ENCODE assay signal across 18 cellular contexts in the genomic region with DNA sequence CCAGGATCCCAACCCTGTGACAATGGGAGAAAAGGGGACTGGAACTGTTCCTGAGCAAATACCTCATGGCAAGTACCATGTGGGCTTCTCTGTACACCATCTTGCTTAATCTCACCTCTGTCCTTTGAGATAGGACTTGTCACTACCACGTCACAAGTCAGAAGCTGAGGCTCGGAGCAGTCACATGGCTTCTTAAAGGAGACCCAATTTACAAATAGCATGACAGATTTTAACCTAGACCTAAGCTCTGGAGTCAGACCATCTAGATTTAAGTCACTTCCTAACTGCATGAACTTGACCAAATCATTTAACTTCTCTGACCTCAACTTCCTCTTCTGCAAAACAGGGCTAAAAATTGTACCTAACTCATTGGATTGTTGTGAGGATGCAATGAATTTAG. TPM values are rescaled to one million over a fixed set of nuclear protein-coding genes. Genes with fewer than 3 reads are reported as not detected.
DNase-seq lines count a peak whose midpoint lies in the region; ATAC-seq, FAIRE-seq and TF ChIP-seq lines count a peak whose summit lies in the region.
"Had no signal": no experiment of that assay in that cellular context is flagged by ENCODE, and none has a peak within 500 bp of the region (broad histone marks: within the 10 kb centered on the region; RNA-seq: fewer than 3 reads in every experiment).

No MANE protein-coding gene starts in this region.

- intact Hi-C loops in endothelial cell of umbilical vein (cut with micrococcal nuclease) (no loop called here), upper lobe of right lung (cut with DNase I) (no loop called here)

- no peak overlapping the region for H3K9ac ChIP-seq in endothelial cell of umbilical vein (replicated peaks; ENCODE audit: extremely low read depth, insufficient read depth, low read length)

- dilution Hi-C loops in endothelial cell of umbilical vein (cut with MboI; ENCODE audit: extremely low pct_ligation_motif_present, low sequenced_read_pairs) = no loop called here

- peak; percentile 66 for FAIRE-seq in endothelial cell of umbilical vein (lab: Jason Lieb, UNC)
- FAIRE-seq in small intestine (lab: Jason Lieb, UNC) = no peak
- FAIRE-seq: G401.6, pancreas had no signal

- H3K4me2 ChIP-seq in endothelial cell of umbilical vein (ENCODE audit: insufficient read depth, low read length) = no peak overlapping the region

- H3K4me1 ChIP-seq in endothelial cell of umbilical vein (ENCODE audit: control insufficient read depth, extremely low read depth, insufficient read depth, low read length) (no peaks in the 10 kb centered on the region), upper lobe of right lung (no peaks in the 10 kb centered on the region), small intestine (ENCODE audit: control insufficient read depth in 2 of 2, insufficient read depth in 1 of 2, low read depth in 1 of 2, low read length in 1 of 2) (no peaks in the 10 kb centered on the region)
- H3K4me1 ChIP-seq: uterus had no signal

- H3K9me3 ChIP-seq in endothelial cell of umbilical vein (replicated peaks; ENCODE audit: control insufficient read depth, insufficient read depth, low read length) (no peaks in the 10 kb centered on the region), upper lobe of right lung (no peaks in the 10 kb centered on the region), small intestine (ENCODE audit: control insufficient read depth, low read depth) (no peaks in the 10 kb centered on the region)
- H3K9me3 ChIP-seq: pancreas, uterus had no signal

- H3K4me3 Mint-ChIP-seq in activated naive CD8-positive, alpha-beta T cell treated with anti-CD3 and anti-CD28 coated beads, Interleukin-2, amount 10 ng/mL, durations not matched to agents 7 days and 5 days = peak overlapping the region; percentile 17
- no peak overlapping the region for H3K4me3 Mint-ChIP-seq in activated naive CD8-positive, alpha-beta T cell treated with anti-CD3 and anti-CD28 coated beads for 36 hours
- H3K4me3 Mint-ChIP-seq: endodermal cell had no signal

- CTCF ChIA-PET in endothelial cell of umbilical vein (lab: Charles Lee) = interaction anchor here (1.7 to 3.7 kb wide), 4 partner anchors 10 to 38 kb away, joined by 4 to 17 read pairs (median 12); no protein-coding TSS in a partner anchor

- H4K20me1 ChIP-seq in endothelial cell of umbilical vein (replicated peaks; ENCODE audit: control insufficient read depth, extremely low read depth, insufficient read depth, low read length) = no peaks in the 10 kb centered on the region

- no peaks in the 10 kb centered on the region for H3K9me1 ChIP-seq in endothelial cell of umbilical vein (replicated peaks; ENCODE audit: control insufficient read depth, extremely low read depth, insufficient read depth, low read length)

- POLR2A ChIA-PET in activated naive CD8-positive, alpha-beta T cell treated with anti-CD3 and anti-CD28 coated beads, Interleukin-2, amount 10 ng/mL, durations not matched to agents 7 days and 5 days (lab: Charles Lee) = interaction anchor here (1.4 kb wide), 1 partner anchor 11 kb away, joined by 5 read pairs; no protein-coding TSS in a partner anchor
- POLR2A ChIA-PET in endothelial cell of umbilical vein (lab: Charles Lee) = no interaction called here

- TF ChIP-seq CTCF in endothelial cell of umbilical vein (IDR thresholded peaks at IDR 0.05; ENCODE audit: extremely low read depth in 1 of 2, insufficient read depth in 1 of 2, low read depth in 1 of 2, low read length in 2 of 2) (no peak), upper lobe of right lung (IDR thresholded peaks at IDR 0.05) (no peak)

- H3K4me3 ChIP-seq in endothelial cell of umbilical vein (replicated peaks in 1 of 3; ENCODE audit: insufficient read depth in 1 of 3, low read depth in 1 of 3, low read length in 3 of 3) (no peak overlapping the region), upper lobe of right lung (no peak overlapping the region), small intestine (ENCODE audit: low read depth in 1 of 2, low read length in 2 of 2) (no peak overlapping the region)
- H3K4me3 ChIP-seq: pancreas, uterus had no signal

- H3K36me3 Mint-ChIP-seq in activated naive CD8-positive, alpha-beta T cell treated with anti-CD3 and anti-CD28 coated beads, Interleukin-2, amount 10 ng/mL, durations not matched to agents 7 days and 5 days = no peaks in the 10 kb centered on the region
- no peaks in the 10 kb centered on the region for H3K36me3 Mint-ChIP-seq in activated naive CD8-positive, alpha-beta T cell treated with anti-CD3 and anti-CD28 coated beads for 36 hours

- H2AFZ ChIP-seq in endothelial cell of umbilical vein (ENCODE audit: low read depth, low read length) = no peak overlapping the region

- peaks cover 12% of the 10 kb centered on the region for H3K27me3 Mint-ChIP-seq in activated naive CD8-positive, alpha-beta T cell treated with anti-CD3 and anti-CD28 coated beads, Interleukin-2, amount 10 ng/mL, durations not matched to agents 7 days and 5 days
- H3K27me3 Mint-ChIP-seq in activated naive CD8-positive, alpha-beta T cell treated with anti-CD3 and anti-CD28 coated beads for 36 hours = peaks cover 16% of the 10 kb centered on the region

- no peak overlapping the region for H3K27ac ChIP-seq in endothelial cell of umbilical vein (ENCODE audit: insufficient read depth, low read depth, low read length)
- H3K27ac ChIP-seq in upper lobe of right lung = no peak overlapping the region
- H3K27ac ChIP-seq in small intestine (ENCODE audit: low read depth in 1 of 2, low read length in 1 of 2) = no peak overlapping the region
- H3K27ac ChIP-seq: pancreas, uterus had no signal

- no peaks in the 10 kb centered on the region for H3K79me2 ChIP-seq in endothelial cell of umbilical vein (ENCODE audit: control insufficient read depth, insufficient read depth, low read length)

- 19 to 42% (median 27%) methylated on average over 2 of the region's 2 CpGs for WGBS in small intestine, 3 donors

- no TSS peak for BruUV-seq in endothelial cell of umbilical vein (replicated peaks; lab: Mats Ljungman, UMichigan)

- H3K36me3 ChIP-seq in endothelial cell of umbilical vein (ENCODE audit: control insufficient read depth in 2 of 2, extremely low read depth in 1 of 2, insufficient read depth in 2 of 2, low read length in 2 of 2) = no peaks in the 10 kb centered on the region
- H3K36me3 ChIP-seq in upper lobe of right lung = no peaks in the 10 kb centered on the region
- no peaks in the 10 kb centered on the region for H3K36me3 ChIP-seq in small intestine (ENCODE audit: control insufficient read depth in 2 of 2, insufficient read depth in 2 of 2, low read length in 2 of 2)
- H3K36me3 ChIP-seq: pancreas, uterus had no signal

- H3K4me1 Mint-ChIP-seq in activated naive CD8-positive, alpha-beta T cell treated with anti-CD3 and anti-CD28 coated beads, Interleukin-2, amount 10 ng/mL, durations not matched to agents 7 days and 5 days = peaks cover 21% of the 10 kb centered on the region
- peaks cover 2% of the 10 kb centered on the region for H3K4me1 Mint-ChIP-seq in activated naive CD8-positive, alpha-beta T cell treated with anti-CD3 and anti-CD28 coated beads for 36 hours

- no peak for DNase-seq in activated naive CD8-positive, alpha-beta T cell treated with anti-CD3 and anti-CD28 coated beads, Interleukin-2, amount 10 ng/mL, durations not matched to agents 7 days and 5 days
- DNase-seq in activated naive CD8-positive, alpha-beta T cell treated with anti-CD3 and anti-CD28 coated beads for 36 hours = no peak
- DNase-seq in SIG-M5 (lab: John Stamatoyannopoulos, UW) = peak; percentile 19
- DNase-seq in endothelial cell of umbilical vein (ENCODE audit: low read depth, low spot score) = no peak
- no peak for DNase-seq in upper lobe of right lung
- no peak for DNase-seq in small intestine
- no peak for DNase-seq in RKO (ENCODE audit: low spot score)
- DNase-seq: activated CD4-positive, alpha-beta T cell treated with anti-CD3 and anti-CD28 coated beads, Interleukin-2, amount 50 U/mL, for 1 hour; central memory CD4-positive, alpha-beta T cell; NCI-H187 treated with DMSO at 0.1 percent for 48 hours; NCI-H524; pancreas; stimulated activated naive CD4-positive, alpha-beta T cell treated with Interleukin-2 at 50 U/mL for 16 hours; uterus had no signal

- TF ChIP-seq POLR2A in endothelial cell of umbilical vein (IDR thresholded peaks at IDR 0.05; ENCODE audit: low read depth, low read length) = no peak

- peak; percentile 47 for ATAC-seq in activated naive CD8-positive, alpha-beta T cell treated with anti-CD3 and anti-CD28 coated beads, Interleukin-2, amount 10 ng/mL, durations not matched to agents 7 days and 5 days (ENCODE audit: low read depth)
- peak; percentile 62 for ATAC-seq in upper lobe of right lung
- ATAC-seq in GM21526 (IDR thresholded peaks at IDR 0.05; ENCODE audit: low FRiP score, unreplicated experiment) = no peak

- H3K27me3 ChIP-seq in endothelial cell of umbilical vein (ENCODE audit: control insufficient read depth in 2 of 2, insufficient read depth in 2 of 2, low read length in 2 of 2) (peaks cover 5 to 13% of the 10 kb centered on the region in 2 experiments), upper lobe of right lung (no peaks in the 10 kb centered on the region), small intestine (ENCODE audit: control insufficient read depth in 2 of 2, insufficient read depth in 2 of 2, low read length in 2 of 2) (peaks cover 0 to 1% of the 10 kb centered on the region in 2 donors)
- H3K27me3 ChIP-seq: pancreas, uterus had no signal

- no peaks in the 10 kb centered on the region for H3K9me3 Mint-ChIP-seq in activated naive CD8-positive, alpha-beta T cell treated with anti-CD3 and anti-CD28 coated beads, Interleukin-2, amount 10 ng/mL, durations not matched to agents 7 days and 5 days
- no peaks in the 10 kb centered on the region for H3K9me3 Mint-ChIP-seq in activated naive CD8-positive, alpha-beta T cell treated with anti-CD3 and anti-CD28 coated beads for 36 hours
- H3K9me3 Mint-ChIP-seq: endodermal cell had no signal

- H3K27ac Mint-ChIP-seq in activated naive CD8-positive, alpha-beta T cell treated with anti-CD3 and anti-CD28 coated beads, Interleukin-2, amount 10 ng/mL, durations not matched to agents 7 days and 5 days = peak overlapping the region; percentile 5
- no peak overlapping the region for H3K27ac Mint-ChIP-seq in activated naive CD8-positive, alpha-beta T cell treated with anti-CD3 and anti-CD28 coated beads for 36 hours
- H3K27ac Mint-ChIP-seq: endodermal cell had no signal

RNA-seq across cellular contexts. Expression of a gene that starts 36.0 kb away (rescaled TPM):
- not detected for total RNA-seq in activated naive CD8-positive, alpha-beta T cell treated with anti-CD3 and anti-CD28 coated beads, Interleukin-2, amount 10 ng/mL, durations not matched to agents 7 days and 5 days
- total RNA-seq in activated naive CD8-positive, alpha-beta T cell treated with anti-CD3 and anti-CD28 coated beads for 36 hours = not detected
- total RNA-seq in endothelial cell of umbilical vein = not detected in 2 replicates
- polyA plus RNA-seq in endothelial cell of umbilical vein = not detected in 2 replicates
- not detected in 2 replicates for polyA plus RNA-seq in endothelial cell of umbilical vein (2011; cell fraction: cytosol; rRNA removed)
- polyA plus RNA-seq in endothelial cell of umbilical vein (2011; cell fraction: nucleus; rRNA removed) = not detected in 2 replicates
- not detected in 2 replicates for polyA plus RNA-seq in endothelial cell of umbilical vein (2012)
- polyA minus RNA-seq in endothelial cell of umbilical vein = not detected in 2 replicates
- not detected for polyA minus RNA-seq in endothelial cell of umbilical vein (2011; cell fraction: cytosol; rRNA and poly(A)+ RNA removed)
- not detected in 2 replicates for polyA minus RNA-seq in endothelial cell of umbilical vein (2011; cell fraction: nucleus; rRNA and poly(A)+ RNA removed)
- not detected for total RNA-seq in upper lobe of right lung
- polyA plus RNA-seq in small intestine = not detected
- total RNA-seq: endodermal cell, fibroblast of villous mesenchyme, pancreas, uterus had no signal
- polyA plus RNA-seq: pancreas had no signal

RNA-seq across cellular contexts. Expression of a gene that starts 42.7 kb away (rescaled TPM):
- not detected for total RNA-seq in activated naive CD8-positive, alpha-beta T cell treated with anti-CD3 and anti-CD28 coated beads, Interleukin-2, amount 10 ng/mL, durations not matched to agents 7 days and 5 days
- total RNA-seq in activated naive CD8-positive, alpha-beta T cell treated with anti-CD3 and anti-CD28 coated beads for 36 hours = not detected
- not detected in 2 replicates for total RNA-seq in endothelial cell of umbilical vein
- not detected in 2 replicates for polyA plus RNA-seq in endothelial cell of umbilical vein
- polyA plus RNA-seq in endothelial cell of umbilical vein (2011; cell fraction: cytosol; rRNA removed) = not detected in 2 replicates
- not detected in 2 replicates for polyA plus RNA-seq in endothelial cell of umbilical vein (2011; cell fraction: nucleus; rRNA removed)
- polyA plus RNA-seq in endothelial cell of umbilical vein (2012) = not detected in 2 replicates
- polyA minus RNA-seq in endothelial cell of umbilical vein = not detected in 2 replicates
- not detected for polyA minus RNA-seq in endothelial cell of umbilical vein (2011; cell fraction: cytosol; rRNA and poly(A)+ RNA removed)
- polyA minus RNA-seq in endothelial cell of umbilical vein (2011; cell fraction: nucleus; rRNA and poly(A)+ RNA removed) = not detected in 2 replicates
- 10.2 TPM for total RNA-seq in upper lobe of right lung
- 1 to 10 TPM in 2 of 3 donors, not detected in 1; 1.6 to 7.6 TPM for polyA plus RNA-seq in small intestine
- total RNA-seq: endodermal cell, fibroblast of villous mesenchyme had no signal

Comparison
In these comparisons a context has a peak if more than half of its experiments do, and no peak if none do; other contexts are left out.
1. RNA of a gene that starts 42.7 kb away (total RNA-seq): 10.2 TPM in upper lobe of right lung (single experiment); not detected in activated naive CD8-positive, alpha-beta T cell treated with anti-CD3 and anti-CD28 coated beads, Interleukin-2, amount 10 ng/mL, durations not matched to agents 7 days and 5 days, not detected in activated naive CD8-positive, alpha-beta T cell treated with anti-CD3 and anti-CD28 coated beads for 36 hours and not detected in endothelial cell of umbilical vein; every median in the first group is over 10 times any median in the second.